ENCODE assay signal across 2 cellular contexts in genomic region chr12:111437816-111438454, GRCh38.
TF ChIP-seq lines count a peak whose summit lies in the region.

No MANE protein-coding gene starts in this region.

TF ChIP-seq in GM12878, 131 proteins besides CTCF, POLR2A, EP300 and RAD21 (continued from another document):
- TF ChIP-seq, protein P1, sequence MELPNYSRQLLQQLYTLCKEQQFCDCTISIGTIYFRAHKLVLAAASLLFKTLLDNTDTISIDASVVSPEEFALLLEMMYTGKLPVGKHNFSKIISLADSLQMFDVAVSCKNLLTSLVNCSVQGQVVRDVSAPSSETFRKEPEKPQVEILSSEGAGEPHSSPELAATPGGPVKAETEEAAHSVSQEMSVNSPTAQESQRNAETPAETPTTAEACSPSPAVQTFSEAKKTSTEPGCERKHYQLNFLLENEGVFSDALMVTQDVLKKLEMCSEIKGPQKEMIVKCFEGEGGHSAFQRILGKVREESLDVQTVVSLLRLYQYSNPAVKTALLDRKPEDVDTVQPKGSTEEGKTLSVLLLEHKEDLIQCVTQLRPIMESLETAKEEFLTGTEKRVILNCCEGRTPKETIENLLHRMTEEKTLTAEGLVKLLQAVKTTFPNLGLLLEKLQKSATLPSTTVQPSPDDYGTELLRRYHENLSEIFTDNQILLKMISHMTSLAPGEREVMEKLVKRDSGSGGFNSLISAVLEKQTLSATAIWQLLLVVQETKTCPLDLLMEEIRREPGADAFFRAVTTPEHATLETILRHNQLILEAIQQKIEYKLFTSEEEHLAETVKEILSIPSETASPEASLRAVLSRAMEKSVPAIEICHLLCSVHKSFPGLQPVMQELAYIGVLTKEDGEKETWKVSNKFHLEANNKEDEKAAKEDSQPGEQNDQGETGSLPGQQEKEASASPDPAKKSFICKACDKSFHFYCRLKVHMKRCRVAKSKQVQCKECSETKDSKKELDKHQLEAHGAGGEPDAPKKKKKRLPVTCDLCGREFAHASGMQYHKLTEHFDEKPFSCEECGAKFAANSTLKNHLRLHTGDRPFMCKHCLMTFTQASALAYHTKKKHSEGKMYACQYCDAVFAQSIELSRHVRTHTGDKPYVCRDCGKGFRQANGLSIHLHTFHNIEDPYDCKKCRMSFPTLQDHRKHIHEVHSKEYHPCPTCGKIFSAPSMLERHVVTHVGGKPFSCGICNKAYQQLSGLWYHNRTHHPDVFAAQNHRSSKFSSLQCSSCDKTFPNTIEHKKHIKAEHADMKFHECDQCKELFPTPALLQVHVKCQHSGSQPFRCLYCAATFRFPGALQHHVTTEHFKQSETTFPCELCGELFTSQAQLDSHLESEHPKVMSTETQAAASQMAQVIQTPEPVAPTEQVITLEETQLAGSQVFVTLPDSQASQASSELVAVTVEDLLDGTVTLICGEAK (IDR thresholded peaks at IDR 0.05; ENCODE audit: borderline replicate concordance): no peak
- TF ChIP-seq CEBPB (IDR thresholded peaks at IDR 0.05; ENCODE audit: borderline replicate concordance in 1 of 2, low read depth in 2 of 2, low read length in 2 of 2) (peak in 1 of 2 experiments; percentile 4; a peak in 1 of 4 replicates), EZH2 (IDR thresholded peaks at IDR 0.05; ENCODE audit: borderline replicate concordance, control insufficient read depth, low read depth, low read length) (no peak), HDAC2 (IDR thresholded peaks at IDR 0.05) (no peak), CREB1 (IDR thresholded peaks at IDR 0.05; ENCODE audit: low read depth) (0 out of 2 replicates have a peak, but pooled peaks have one; percentile 33), MTA3 (IDR thresholded peaks at IDR 0.05; ENCODE audit: borderline replicate concordance, low read length) (no peak), PAX5 (IDR thresholded peaks at IDR 0.05; ENCODE audit: borderline replicate concordance, low read depth, low read length) (no peak), SP1 (IDR thresholded peaks at IDR 0.05; ENCODE audit: low read depth, low read length) (no peak), CREM (IDR thresholded peaks at IDR 0.05; ENCODE audit: low read depth) (0 out of 2 replicates have a peak, but pooled peaks have one; percentile 39)

TF ChIP-seq in liver, 16 proteins besides CTCF, POLR2A, EP300 and RAD21:
- TF ChIP-seq, protein P2, sequence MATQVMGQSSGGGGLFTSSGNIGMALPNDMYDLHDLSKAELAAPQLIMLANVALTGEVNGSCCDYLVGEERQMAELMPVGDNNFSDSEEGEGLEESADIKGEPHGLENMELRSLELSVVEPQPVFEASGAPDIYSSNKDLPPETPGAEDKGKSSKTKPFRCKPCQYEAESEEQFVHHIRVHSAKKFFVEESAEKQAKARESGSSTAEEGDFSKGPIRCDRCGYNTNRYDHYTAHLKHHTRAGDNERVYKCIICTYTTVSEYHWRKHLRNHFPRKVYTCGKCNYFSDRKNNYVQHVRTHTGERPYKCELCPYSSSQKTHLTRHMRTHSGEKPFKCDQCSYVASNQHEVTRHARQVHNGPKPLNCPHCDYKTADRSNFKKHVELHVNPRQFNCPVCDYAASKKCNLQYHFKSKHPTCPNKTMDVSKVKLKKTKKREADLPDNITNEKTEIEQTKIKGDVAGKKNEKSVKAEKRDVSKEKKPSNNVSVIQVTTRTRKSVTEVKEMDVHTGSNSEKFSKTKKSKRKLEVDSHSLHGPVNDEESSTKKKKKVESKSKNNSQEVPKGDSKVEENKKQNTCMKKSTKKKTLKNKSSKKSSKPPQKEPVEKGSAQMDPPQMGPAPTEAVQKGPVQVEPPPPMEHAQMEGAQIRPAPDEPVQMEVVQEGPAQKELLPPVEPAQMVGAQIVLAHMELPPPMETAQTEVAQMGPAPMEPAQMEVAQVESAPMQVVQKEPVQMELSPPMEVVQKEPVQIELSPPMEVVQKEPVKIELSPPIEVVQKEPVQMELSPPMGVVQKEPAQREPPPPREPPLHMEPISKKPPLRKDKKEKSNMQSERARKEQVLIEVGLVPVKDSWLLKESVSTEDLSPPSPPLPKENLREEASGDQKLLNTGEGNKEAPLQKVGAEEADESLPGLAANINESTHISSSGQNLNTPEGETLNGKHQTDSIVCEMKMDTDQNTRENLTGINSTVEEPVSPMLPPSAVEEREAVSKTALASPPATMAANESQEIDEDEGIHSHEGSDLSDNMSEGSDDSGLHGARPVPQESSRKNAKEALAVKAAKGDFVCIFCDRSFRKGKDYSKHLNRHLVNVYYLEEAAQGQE (IDR thresholded peaks at IDR 0.05): no peak
- TF ChIP-seq, protein P3, sequence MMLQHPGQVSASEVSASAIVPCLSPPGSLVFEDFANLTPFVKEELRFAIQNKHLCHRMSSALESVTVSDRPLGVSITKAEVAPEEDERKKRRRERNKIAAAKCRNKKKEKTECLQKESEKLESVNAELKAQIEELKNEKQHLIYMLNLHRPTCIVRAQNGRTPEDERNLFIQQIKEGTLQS (IDR thresholded peaks at IDR 0.05): no peak
- no peak for TF ChIP-seq HNF4A (conservative IDR thresholded peaks at IDR 0.05)
- TF ChIP-seq JUND (IDR thresholded peaks at IDR 0.05): no peak
